In genomic region chr5:14305045-14305444, GRCh38 we compare ENCODE assay signal across 12 cellular contexts.
DNase-seq lines count a peak whose midpoint lies in the region; ATAC-seq, FAIRE-seq and TF ChIP-seq lines count a peak whose summit lies in the region.
"Had no signal": no experiment of that assay in that cellular context is flagged by ENCODE, and none has a peak within 500 bp of the region (broad histone marks: within the 10 kb centered on the region; RNA-seq: fewer than 3 reads in every experiment).

No MANE protein-coding gene starts in this region.

- DNase-seq in H54 (ENCODE audit: insufficient read length, low spot score) (peak; percentile 93), RCC 7860 (ENCODE audit: low spot score) (peak; percentile 98), fibroblast of pulmonary artery (ENCODE audit: low read depth) (peak; percentile 85), psoas muscle (no peak), GF-D8 (lab: John Stamatoyannopoulos, UW) (no peak), NCI-H1436 treated with DMSO at 0.1 percent for 48 hours (lab: John Stamatoyannopoulos, UW) (no peak), NCI-H2171 (lab: John Stamatoyannopoulos, UW) (no peak)
- DNase-seq: activated CD4-positive, alpha-beta T cell treated with anti-CD3 and anti-CD28 coated beads for 36 hours; central memory CD4-positive, alpha-beta T cell; NCI-H524 treated with DMSO at 0.1 percent for 48 hours had no signal

- H3K27me3 ChIP-seq in psoas muscle (ENCODE audit: insufficient read depth in 3 of 3, low read length in 2 of 3) = no peaks in the 10 kb centered on the region

- no peak overlapping the region for H3K27ac ChIP-seq in psoas muscle
- H3K27ac ChIP-seq: thoracic aorta had no signal

- peak; percentile 86 to 92 (median 90) for ATAC-seq in psoas muscle
- no peak for ATAC-seq in GM19035 (IDR thresholded peaks at IDR 0.05; ENCODE audit: unreplicated experiment)
- ATAC-seq: activated CD4-positive, alpha-beta T cell treated with anti-CD3 and anti-CD28 coated beads for 36 hours had no signal

- H3K36me3 ChIP-seq in psoas muscle (ENCODE audit: insufficient read depth in 1 of 2, low read depth in 1 of 2) = peaks cover 0 to 32% of the 10 kb centered on the region in 2 donors
- H3K36me3 ChIP-seq: thoracic aorta had no signal

- peaks cover 24% of the 10 kb centered on the region for H3K4me1 ChIP-seq in psoas muscle

- H3K9me3 ChIP-seq in psoas muscle = no peaks in the 10 kb centered on the region
- H3K9me3 ChIP-seq: thoracic aorta had no signal

- TF ChIP-seq CTCF in fibroblast of pulmonary artery (IDR thresholded peaks at IDR 0.05; ENCODE audit: low read length, missing control alignments) (no peak), psoas muscle (IDR thresholded peaks at IDR 0.05) (no peak)

- H3K4me3 ChIP-seq in fibroblast of pulmonary artery (replicated peaks; ENCODE audit: low read depth, low read length) (no peak overlapping the region), psoas muscle (no peak overlapping the region)
- H3K4me3 ChIP-seq: thoracic aorta had no signal

- TF ChIP-seq POLR2A in H54 (IDR thresholded peaks at IDR 0.05; ENCODE audit: low read depth, low read length) = no peak

- WGBS in psoas muscle, 3 donors = 76 to 87% (median 78%) methylated on average over 7 of the region's 7 CpGs

- FAIRE-seq in H54 (lab: Jason Lieb, UNC) (peak; percentile 96), RCC 7860 (lab: Jason Lieb, UNC) (peak; percentile 98)

- intact Hi-C loops in psoas muscle (cut with DNase I) = no loop called here

Comparison
In these comparisons a context has a peak if more than half of its experiments do, and no peak if none do; other contexts are left out.
1. DNase-seq: peak in H54 (single experiment), RCC 7860 (single experiment) and fibroblast of pulmonary artery (single experiment); none in psoas muscle (0 of 2), GF-D8 (single experiment), NCI-H1436 treated with DMSO at 0.1 percent for 48 hours (single experiment) and NCI-H2171 (single experiment).